In genomic region chr4:122329876-122330595, GRCh38 we compare ENCODE assay signal across 21 cellular contexts. TPM values are rescaled to one million over a fixed set of nuclear protein-coding genes. Genes with fewer than 3 reads are reported as not detected.
DNase-seq lines count a peak whose midpoint lies in the region; ATAC-seq, FAIRE-seq and TF ChIP-seq lines count a peak whose summit lies in the region.
"Had no signal": no experiment of that assay in that cellular context is flagged by ENCODE, and none has a peak within 500 bp of the region (broad histone marks: within the 10 kb centered on the region; RNA-seq: fewer than 3 reads in every experiment).

No MANE protein-coding gene starts in this region.

- H3K36me3 ChIP-seq in bronchial epithelial cell (ENCODE audit: control insufficient read depth, insufficient read depth, low read length): peaks cover 2% of the 10 kb centered on the region
- peaks cover 4% of the 10 kb centered on the region for H3K36me3 ChIP-seq in A673 (ENCODE audit: insufficient read depth, low read length, poor library complexity, severe bottlenecking)

- no peaks in the 10 kb centered on the region for H3K9me3 ChIP-seq in A673 (ENCODE audit: low read depth, low read length, poor library complexity, severe bottlenecking)
- H3K9me3 ChIP-seq: stomach had no signal

- H3K27ac Mint-ChIP-seq in HFFc6: peak overlapping the region; percentile 76
- H3K27ac Mint-ChIP-seq: activated CD4-positive, alpha-beta memory T cell treated with anti-CD3 and anti-CD28 coated beads for 36 hours; naive B cell had no signal

- H3K4me1 Mint-ChIP-seq in HFFc6 (ENCODE audit: low read depth): peaks cover 17% of the 10 kb centered on the region
- H3K4me1 Mint-ChIP-seq: naive B cell had no signal

- BruUV-seq in A673 (replicated peaks; lab: Mats Ljungman, UMichigan): no TSS peak

- no peak for ATAC-seq in GM19455 (IDR thresholded peaks at IDR 0.05; ENCODE audit: unreplicated experiment)
- ATAC-seq in GM21367 (IDR thresholded peaks at IDR 0.05; ENCODE audit: unreplicated experiment): no peak
- ATAC-seq in GM19463 (IDR thresholded peaks at IDR 0.05; ENCODE audit: unreplicated experiment): no peak
- ATAC-seq: activated T-cell treated with anti-CD3 and anti-CD28 coated beads, Interleukin-2, amount 50 U/mL, for 4 hours; left colon had no signal

- H3K27ac ChIP-seq in A673 (ENCODE audit: low read depth, low read length, poor library complexity, severe bottlenecking): no peak overlapping the region
- H3K27ac ChIP-seq: hepatocyte, stomach had no signal

- H3K27me3 ChIP-seq in bronchial epithelial cell (ENCODE audit: control insufficient read depth, insufficient read depth, low read length): no peaks in the 10 kb centered on the region
- no peaks in the 10 kb centered on the region for H3K27me3 ChIP-seq in A673 (replicated peaks; ENCODE audit: insufficient read depth, low read depth, low read length, poor library complexity)
- H3K27me3 ChIP-seq: hepatocyte, stomach had no signal

- no peak for FAIRE-seq in bronchial epithelial cell (lab: Jason Lieb, UNC)

- H3K4me3 Mint-ChIP-seq in HFFc6: no peak overlapping the region
- H3K4me3 Mint-ChIP-seq: activated CD4-positive, alpha-beta memory T cell treated with anti-CD3 and anti-CD28 coated beads for 36 hours; activated T-cell treated with anti-CD3 and anti-CD28 coated beads, Interleukin-2, amount 50 U/mL, for 4 hours; naive B cell had no signal

- H3K4me3 ChIP-seq in bronchial epithelial cell (ENCODE audit: low read depth, low read length): no peak overlapping the region
- no peak overlapping the region for H3K4me3 ChIP-seq in A673 (ENCODE audit: low read depth, low read length, poor library complexity, severe bottlenecking)
- H3K4me3 ChIP-seq: hepatocyte, stomach had no signal

- TF ChIP-seq CTCF in HFFc6 (IDR thresholded peaks at IDR 0.05) (no peak), bronchial epithelial cell (IDR thresholded peaks at IDR 0.05; ENCODE audit: insufficient read depth, low read length, severe bottlenecking) (no peak), A673 (conservative IDR thresholded peaks at IDR 0.05; ENCODE audit: low read depth, low read length) (no peak)

- DNase-seq in AG08396 (ENCODE audit: low spot score) (peak; percentile 11), HFFc6 (peak; percentile 85), bronchial epithelial cell (ENCODE audit: low read depth) (peak; percentile 85), kidney tubule cell (ENCODE audit: low spot score) (peak; percentile 58), A673 (ENCODE audit: low spot score) (no peak)
- DNase-seq: activated CD4-positive, alpha-beta memory T cell treated with anti-CD3 and anti-CD28 coated beads for 36 hours; activated T-cell treated with anti-CD3 and anti-CD28 coated beads, Interleukin-2, amount 50 U/mL, for 4 hours; erythroblast; left colon; naive B cell; NCI-H187; NCI-H748 treated with DMSO at 0.1 percent for 48 hours; stomach; SW 1271 had no signal

- H3K27me3 Mint-ChIP-seq in HFFc6 (ENCODE audit: insufficient read depth): no peaks in the 10 kb centered on the region
- H3K27me3 Mint-ChIP-seq: activated CD4-positive, alpha-beta memory T cell treated with anti-CD3 and anti-CD28 coated beads for 36 hours; naive B cell had no signal

- no peaks in the 10 kb centered on the region for H3K9me3 Mint-ChIP-seq in HFFc6
- H3K9me3 Mint-ChIP-seq: activated CD4-positive, alpha-beta memory T cell treated with anti-CD3 and anti-CD28 coated beads for 36 hours; activated T-cell treated with anti-CD3 and anti-CD28 coated beads, Interleukin-2, amount 50 U/mL, for 4 hours; naive B cell had no signal

- CTCF ChIA-PET in A673 (lab: Charles Lee): no interaction called here

- POLR2A ChIA-PET in A673 (lab: Charles Lee; ENCODE audit: low non-redundant PET): no interaction called here

- H3K36me3 Mint-ChIP-seq in HFFc6 (ENCODE audit: low read depth): peaks cover 7% of the 10 kb centered on the region

- H3K4me1 ChIP-seq in A673 (ENCODE audit: insufficient read depth, low read length, poor library complexity, severe bottlenecking): no peaks in the 10 kb centered on the region
- H3K4me1 ChIP-seq: stomach had no signal

- intact Hi-C loops in A673 (cut with micrococcal nuclease; ENCODE audit: unreplicated experiment): no loop called here

RNA-seq across cellular contexts. Expression of gene ADAD1, which starts 48.8 kb away (rescaled TPM):
- not detected for total RNA-seq in HFFc6 (2021; fragmentation: NEBNext Ultra II Directional; extraction: Animal tissue kit (Norgen Biotek cat#: 25700))
- total RNA-seq in bronchial epithelial cell: under 0.01 TPM in 1 of 2 replicates, not detected in the other
- total RNA-seq in A673 (2021): not detected in 2 replicates
- total RNA-seq: activated CD4-positive, alpha-beta memory T cell treated with anti-CD3 and anti-CD28 coated beads for 36 hours; activated T-cell treated with anti-CD3 and anti-CD28 coated beads, Interleukin-2, amount 50 U/mL, for 4 hours; hepatocyte; HT-29; left colon; pulmonary artery endothelial cell; RPMI7951; stomach had no signal
